ENCODE assay signal across 8 cellular contexts in the genomic region with DNA sequence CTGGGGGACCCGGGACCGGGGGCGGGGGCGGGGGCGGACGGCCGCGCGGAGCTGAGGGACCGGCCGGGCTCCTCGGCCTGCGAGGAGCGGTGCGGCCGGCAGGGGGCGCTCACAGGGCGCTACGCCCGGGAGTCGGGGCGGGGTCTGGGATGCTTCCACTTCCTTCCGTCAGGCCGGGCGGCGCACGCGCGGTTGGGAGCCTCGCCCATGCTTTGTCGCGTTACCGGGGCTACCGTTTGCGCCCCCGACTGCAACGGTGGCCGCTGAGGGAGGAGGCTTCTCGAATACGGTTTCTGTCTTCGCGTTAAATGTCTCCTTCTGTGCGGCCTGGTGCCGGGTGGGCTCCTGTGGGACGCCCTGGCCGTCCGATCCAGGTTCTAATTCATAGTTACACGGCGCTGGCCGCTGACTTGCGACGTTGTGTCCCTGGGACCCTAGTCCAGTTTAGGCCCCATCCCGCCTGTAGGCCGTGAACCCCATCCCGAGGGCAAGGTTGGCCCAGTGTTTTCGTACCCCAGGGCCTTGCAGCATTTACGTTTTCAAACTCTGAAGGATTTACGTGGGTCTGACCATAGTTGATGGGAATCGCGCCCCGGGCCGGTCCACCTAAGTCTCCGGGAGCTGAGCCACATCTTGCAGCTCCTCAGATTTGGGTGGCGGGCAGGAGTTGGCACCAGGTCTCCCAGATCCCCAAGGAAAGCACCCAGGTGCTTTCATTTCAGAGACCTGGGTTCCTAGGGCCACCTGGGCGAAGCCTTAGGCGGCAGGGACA. TPM values are rescaled to one million over a fixed set of nuclear protein-coding genes. Genes with fewer than 3 reads are reported as not detected.
DNase-seq lines count a peak whose midpoint lies in the region; ATAC-seq and TF ChIP-seq lines count a peak whose summit lies in the region.

No MANE protein-coding gene starts in this region.

- peaks cover 9% of the 10 kb centered on the region for H3K36me3 Mint-ChIP-seq in WTC11

- H3K36me3 ChIP-seq in mammary epithelial cell (ENCODE audit: insufficient read depth, low read length): no peaks in the 10 kb centered on the region

- CTCF ChIA-PET in WTC11 (lab: Charles Lee): interaction anchor here (0.6 to 3.3 kb wide), 9 partner anchors 9 to 227 kb away, joined by 3 to 36 read pairs (median 8); a partner anchor contains a TSS
- CTCF ChIA-PET in mammary epithelial cell (lab: Charles Lee; ENCODE audit: low non-redundant PET): interaction anchor here (0.6 to 0.7 kb wide), 4 partner anchors 210 to 1569 kb away, joined by 3 to 9 read pairs (median 5); no protein-coding TSS in a partner anchor

- H3K9me3 ChIP-seq in mammary epithelial cell (replicated peaks; ENCODE audit: insufficient read depth, low read length): peaks cover 4% of the 10 kb centered on the region

- dilution Hi-C loops in mammary epithelial cell (cut with HindIII; ENCODE audit: low sequenced_read_pairs): no loop called here

- H3K79me2 ChIP-seq in mammary epithelial cell (ENCODE audit: insufficient read depth, low read length): peaks cover 14% of the 10 kb centered on the region

- H3K4me2 ChIP-seq in mammary epithelial cell (ENCODE audit: insufficient read depth, low read depth, low read length): peak overlapping the region; percentile 65

- peak overlapping the region; percentile 94 for H3K4me3 Mint-ChIP-seq in WTC11

- BruUV-seq in mammary epithelial cell (replicated peaks; lab: Mats Ljungman, UMichigan): no TSS peak

- H3K9ac ChIP-seq in mammary epithelial cell (ENCODE audit: insufficient read depth, low read length): peak overlapping the region; percentile 87

- H3K4me1 Mint-ChIP-seq in WTC11: peaks cover 13% of the 10 kb centered on the region

- H3K27ac Mint-ChIP-seq in WTC11: peak overlapping the region; percentile 53

- POLR2A ChIA-PET in WTC11 (lab: Charles Lee): interaction anchor here (0.7 kb wide), 1 partner anchor 1748 kb away, joined by 4 read pairs; no protein-coding TSS in a partner anchor

- no peaks in the 10 kb centered on the region for H3K27me3 ChIP-seq in mammary epithelial cell (ENCODE audit: insufficient read depth, low read length)

- intact Hi-C loops in mammary epithelial cell (cut with micrococcal nuclease): no loop called here

- peak overlapping the region; percentile 73 to 80 (median 79) for H3K4me3 ChIP-seq in mammary epithelial cell (replicated peaks in 1 of 3; ENCODE audit: insufficient read depth in 1 of 3, low read depth in 2 of 3, low read length in 3 of 3)

- H4K20me1 ChIP-seq in mammary epithelial cell (ENCODE audit: insufficient read depth, low read length): no peaks in the 10 kb centered on the region

- peak overlapping the region; percentile 85 for H3K27ac ChIP-seq in mammary epithelial cell (ENCODE audit: insufficient read depth, low read depth, low read length)

- WGBS in mammary epithelial cell (ENCODE audit: low coverage, missing lambda C conversion rate): 42% methylated on average over 26 of the region's 66 CpGs

- peak overlapping the region; percentile 88 for H2AFZ ChIP-seq in mammary epithelial cell (ENCODE audit: low read depth, low read length)

- TF ChIP-seq CTCF in WTC11 (IDR thresholded peaks at IDR 0.05): peak; percentile 66
- peak; percentile 11 to 56 for TF ChIP-seq CTCF in mammary epithelial cell (conservative IDR thresholded peaks at IDR 0.05 in 1 of 2, IDR thresholded peaks at IDR 0.05 in 1 of 2; ENCODE audit: extremely low read depth in 1 of 2, insufficient read depth in 1 of 2, low read depth in 1 of 2, low read length in 2 of 2)

- in situ Hi-C loops in mammary epithelial cell (cut with MboI; ENCODE audit: low sequenced_read_pairs in 2 of 2): loop anchor here in 1 of 2 donors (25.0 kb wide), 1 partner anchor 221 kb away; no protein-coding TSS in a partner anchor

- DNase-seq in NCI-H2029 (lab: John Stamatoyannopoulos, UW) (peak; percentile 54), NCI-H2029 treated with DMSO at 0.1 percent for 48 hours (lab: John Stamatoyannopoulos, UW) (no peak), NCI-H2171 treated with DMSO at 0.1 percent for 48 hours (lab: John Stamatoyannopoulos, UW) (peak; percentile 60), WTC11 (ENCODE audit: low spot score) (peak; percentile 85), mammary epithelial cell (peak; percentile 69), inferior parietal cortex (ENCODE audit: extremely low spot score) (peak; percentile 76), smooth muscle cell of the brain vasculature (ENCODE audit: low read depth, low spot score) (peak; percentile 37)

- ATAC-seq in HG02973 (IDR thresholded peaks at IDR 0.05; ENCODE audit: unreplicated experiment) (peak; percentile 47), WTC11 (peak; percentile 54)

- H3K4me1 ChIP-seq in mammary epithelial cell (ENCODE audit: insufficient read depth, low read length): peaks cover 14% of the 10 kb centered on the region

- H3K9me3 Mint-ChIP-seq in WTC11: no peaks in the 10 kb centered on the region

- peaks cover 23% of the 10 kb centered on the region for H3K27me3 Mint-ChIP-seq in WTC11 (ENCODE audit: low read depth)

TF ChIP-seq in WTC11, 78 proteins besides CTCF, POLR2A, EP300 and RAD21:
- TF ChIP-seq, protein P1, sequence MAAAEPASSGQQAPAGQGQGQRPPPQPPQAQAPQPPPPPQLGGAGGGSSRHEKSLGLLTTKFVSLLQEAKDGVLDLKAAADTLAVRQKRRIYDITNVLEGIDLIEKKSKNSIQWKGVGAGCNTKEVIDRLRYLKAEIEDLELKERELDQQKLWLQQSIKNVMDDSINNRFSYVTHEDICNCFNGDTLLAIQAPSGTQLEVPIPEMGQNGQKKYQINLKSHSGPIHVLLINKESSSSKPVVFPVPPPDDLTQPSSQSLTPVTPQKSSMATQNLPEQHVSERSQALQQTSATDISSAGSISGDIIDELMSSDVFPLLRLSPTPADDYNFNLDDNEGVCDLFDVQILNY (CRISPR knock-in tag; IDR thresholded peaks at IDR 0.05): no peak
- TF ChIP-seq, protein P2, sequence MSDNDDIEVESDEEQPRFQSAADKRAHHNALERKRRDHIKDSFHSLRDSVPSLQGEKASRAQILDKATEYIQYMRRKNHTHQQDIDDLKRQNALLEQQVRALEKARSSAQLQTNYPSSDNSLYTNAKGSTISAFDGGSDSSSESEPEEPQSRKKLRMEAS (CRISPR knock-in tag; IDR thresholded peaks at IDR 0.05): 0 out of 2 replicates have a peak, but pooled peaks have one; percentile 19

RNA-seq across cellular contexts. Expression of a gene that starts 0.5 kb away (rescaled TPM):
- total RNA-seq in WTC11 (2021) (11.3 to 13.4 TPM (median 12.1 TPM) in 3 replicates), mammary epithelial cell (10 to 100 TPM; 19.8 to 23.8 TPM)
- polyA plus RNA-seq in mammary epithelial cell: 19.0 TPM
- 37.5 TPM for polyA minus RNA-seq in mammary epithelial cell
